Comparison of ENCODE assay signal across 19 cellular contexts in the genomic region with DNA sequence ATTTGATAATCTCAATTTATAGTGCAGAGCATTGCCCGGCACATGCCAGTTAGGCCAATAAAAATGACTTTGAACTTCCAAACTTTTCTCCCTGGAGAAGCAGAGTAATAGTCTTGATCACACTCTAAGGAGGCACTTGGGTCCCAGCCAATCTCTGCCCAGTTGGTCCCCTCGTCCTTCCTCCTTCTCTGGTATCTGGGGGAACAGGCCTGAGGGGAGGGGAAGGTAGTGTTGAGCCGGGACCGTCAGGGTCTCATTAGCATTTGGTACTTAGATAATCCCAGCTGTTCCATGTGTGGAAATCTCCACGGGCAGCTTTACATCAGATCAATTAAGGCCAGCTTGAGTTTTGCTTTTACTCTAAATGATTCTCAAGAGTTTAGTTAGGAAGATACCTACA.
"Had no signal": no experiment of that assay in that cellular context is flagged by ENCODE, and none has a peak within 500 bp of the region (broad histone marks: within the 10 kb centered on the region; RNA-seq: fewer than 3 reads in every experiment).

No MANE protein-coding gene starts in this region.

- ATAC-seq: activated CD8-positive, alpha-beta memory T cell treated with anti-CD3 and anti-CD28 coated beads, Interleukin-2, amount 10 ng/mL, durations not matched to agents 7 days and 5 days had no signal

- DNase-seq: activated B cell treated with CpG ODN at 0.5 μM for 24 hours; activated CD4-positive, alpha-beta T cell treated with anti-CD3 and anti-CD28 coated beads for 1 hour; activated CD4-positive, alpha-beta T cell treated with anti-CD3 and anti-CD28 coated beads, Interleukin-2, amount 10 ng/mL, durations not matched to agents 24 days and 14 days; activated CD4-positive, alpha-beta T cell treated with anti-CD3 and anti-CD28 coated beads, Interleukin-2, amount 50 U/mL, for 48 hours; activated CD8-positive, alpha-beta memory T cell treated with anti-CD3 and anti-CD28 coated beads, Interleukin-2, amount 10 ng/mL, durations not matched to agents 7 days and 5 days; activated effector memory CD4-positive, alpha-beta T cell treated with Interleukin-2 at 50 U/mL for 16 hours; activated naive CD4-positive, alpha-beta T cell; activated T-cell treated with anti-CD3 and anti-CD28 coated beads, Interleukin-2, amount 50 U/mL, for 24 hours; aorta; Kasumi-1; KBM-7; NCI-H1105 treated with DMSO at 0.1 percent for 48 hours; NCI-H1436 treated with DMSO at 0.1 percent for 48 hours; NCI-H187; NCI-H2081; NCI-H524 treated with DMSO at 0.1 percent for 48 hours; NCI-H748 treated with DMSO at 0.1 percent for 48 hours; SHP77 had no signal

- H3K27ac ChIP-seq: RWPE1 had no signal
